ENCODE assay signal across 7 cellular contexts in genomic region chr16:3000540-3000939, GRCh38. TPM values are rescaled to one million over a fixed set of nuclear protein-coding genes. Genes with fewer than 3 reads are reported as not detected.
"Had no signal": no experiment of that assay in that cellular context is flagged by ENCODE, and none has a peak within 500 bp of the region (broad histone marks: within the 10 kb centered on the region; RNA-seq: fewer than 3 reads in every experiment).

No MANE protein-coding gene starts in this region.

- H3K4me2 ChIP-seq: GM23338 had no signal

- DNase-seq: IMR-90 had no signal

- H3K36me3 ChIP-seq: HAP-1 had no signal

- H3K4me3 ChIP-seq: GM23338, HAP-1, K562 had no signal

- H2AFZ ChIP-seq: GM23338 had no signal

- H3K27ac Mint-ChIP-seq: GM23338 had no signal

- H3K9me3 ChIP-seq: HAP-1 had no signal

- H3K9me3 Mint-ChIP-seq: GM23338 had no signal

- H3K4me3 Mint-ChIP-seq: GM23338 had no signal

- ATAC-seq: HCT116, K562 had no signal

RNA-seq across cellular contexts. Expression of gene CLDN9, which starts 12.2 kb away (rescaled TPM):
- total RNA-seq: H4, IMR-90 had no signal

RNA-seq across cellular contexts. Expression of gene CLDN6, which starts 17.4 kb away (rescaled TPM):
- total RNA-seq: HT-29, IMR-90 had no signal
